ENCODE assay signal across 8 cellular contexts in the genomic region with DNA sequence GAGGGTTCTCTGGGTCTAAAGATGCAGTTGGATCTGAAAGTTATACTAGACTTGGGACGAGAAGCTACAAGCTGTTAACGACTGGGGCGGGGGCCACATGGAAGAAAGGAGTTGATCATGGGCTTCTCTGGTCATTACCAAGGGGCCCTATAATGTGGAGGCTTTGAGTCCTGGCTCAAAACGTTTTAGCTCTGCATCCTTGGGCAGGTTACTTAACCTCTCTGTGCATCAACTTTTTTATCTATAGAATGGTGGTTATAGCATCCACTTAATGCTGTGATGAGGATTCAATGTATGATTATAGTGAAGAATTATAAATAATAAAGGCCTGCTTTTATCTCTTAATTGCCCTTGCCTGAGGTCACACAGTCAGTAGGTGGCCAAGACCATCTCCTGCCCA.
"Had no signal": no experiment of that assay in that cellular context is flagged by ENCODE, and none has a peak within 500 bp of the region (broad histone marks: within the 10 kb centered on the region; RNA-seq: fewer than 3 reads in every experiment).

No MANE protein-coding gene starts in this region.

- H3K4me3 ChIP-seq: GM12878 had no signal

- DNase-seq: GDM1, GF-D8 had no signal

- FAIRE-seq: G401.6, GM12878, GM12891, GM12892, GM18507, GM19239 had no signal

- ATAC-seq: GM12878 had no signal
